In the genomic region with DNA sequence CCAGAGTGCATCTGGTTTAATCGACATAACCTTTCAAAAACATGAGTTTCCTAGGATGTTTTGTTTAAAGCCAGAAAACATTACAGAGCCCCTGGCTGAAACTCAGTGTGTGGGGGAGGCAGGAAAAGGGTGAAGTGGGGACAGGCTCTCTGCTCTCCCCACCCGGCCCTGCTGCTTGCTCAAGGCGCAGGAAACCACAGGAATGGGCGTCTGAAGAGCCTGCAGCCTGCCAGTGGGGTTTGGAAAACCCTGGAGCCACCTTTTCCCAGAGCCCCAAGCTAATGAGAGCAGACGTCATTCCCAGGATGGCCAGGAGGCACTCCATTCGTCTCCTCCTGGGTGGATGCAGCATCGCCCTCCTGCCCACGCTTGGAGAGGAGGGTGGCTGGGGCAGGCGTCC, we compare ENCODE assay signal across 14 cellular contexts.
DNase-seq lines count a peak whose midpoint lies in the region; ATAC-seq and TF ChIP-seq lines count a peak whose summit lies in the region.
"Had no signal": no experiment of that assay in that cellular context is flagged by ENCODE, and none has a peak within 500 bp of the region (broad histone marks: within the 10 kb centered on the region; RNA-seq: fewer than 3 reads in every experiment).

No MANE protein-coding gene starts in this region.

- DNase-seq in AG08395 (ENCODE audit: low spot score): peak; percentile 93
- peak; percentile 57 for DNase-seq in HFFc6
- peak; percentile 23 for DNase-seq in brain microvascular endothelial cell
- DNase-seq in kidney epithelial cell (ENCODE audit: low read depth): peak; percentile 2
- DNase-seq in D341Med (ENCODE audit: low spot score): no peak
- no peak for DNase-seq in activated T-helper 1 cell treated with anti-CD3 and anti-CD28 coated beads, Interleukin-12 subunit alpha, Interleukin-12 subunit beta, Interleukin-2, Interleukin-4 antibody, amounts not matched to agents 30 ng/mL and 10 ng/mL and 1 ng/mL, durations not matched to agents 14 hours and 24 hours and 36 hours (ENCODE audit: low spot score)
- DNase-seq in NCI-H1694 (lab: John Stamatoyannopoulos, UW): no peak
- DNase-seq: activated CD8-positive, alpha-beta T cell treated with anti-CD3 and anti-CD28 coated beads, Interleukin-2, amount 10 ng/mL, durations not matched to agents 7 days and 5 days; effector CD4-positive, alpha-beta T cell; NCI-H187; transverse colon had no signal

- H3K27me3 ChIP-seq in brain microvascular endothelial cell (replicated peaks): peaks cover 6% of the 10 kb centered on the region
- H3K27me3 ChIP-seq in kidney epithelial cell (ENCODE audit: control insufficient read depth, insufficient read depth, low read length): no peaks in the 10 kb centered on the region
- H3K27me3 ChIP-seq: transverse colon had no signal

- intact Hi-C loops in activated T-helper 1 cell treated with anti-CD3 and anti-CD28 coated beads, Interleukin-12 subunit alpha, Interleukin-12 subunit beta, Interleukin-2, Interleukin-4 antibody, amounts not matched to agents 30 ng/mL and 10 ng/mL and 1 ng/mL, durations not matched to agents 14 hours and 24 hours and 36 hours (cut with micrococcal nuclease): no loop called here

- peak overlapping the region; percentile 24; the same call in 1 of the 2 replicates for H3K27ac Mint-ChIP-seq in HFFc6
- no peak overlapping the region for H3K27ac Mint-ChIP-seq in activated T-helper 1 cell treated with anti-CD3 and anti-CD28 coated beads, Interleukin-12 subunit alpha, Interleukin-12 subunit beta, Interleukin-2, Interleukin-4 antibody, amounts not matched to agents 30 ng/mL and 10 ng/mL and 1 ng/mL, durations not matched to agents 14 hours and 24 hours and 36 hours
- H3K27ac Mint-ChIP-seq: activated CD8-positive, alpha-beta T cell treated with anti-CD3 and anti-CD28 coated beads, Interleukin-2, amount 10 ng/mL, durations not matched to agents 7 days and 5 days; CD14-positive monocyte had no signal

- no peak overlapping the region for H3K4me3 Mint-ChIP-seq in HFFc6
- H3K4me3 Mint-ChIP-seq in activated T-helper 1 cell treated with anti-CD3 and anti-CD28 coated beads, Interleukin-12 subunit alpha, Interleukin-12 subunit beta, Interleukin-2, Interleukin-4 antibody, amounts not matched to agents 30 ng/mL and 10 ng/mL and 1 ng/mL, durations not matched to agents 14 hours and 24 hours and 36 hours: no peak overlapping the region
- H3K4me3 Mint-ChIP-seq: activated CD8-positive, alpha-beta T cell treated with anti-CD3 and anti-CD28 coated beads, Interleukin-2, amount 10 ng/mL, durations not matched to agents 7 days and 5 days had no signal

- H3K4me3 ChIP-seq in brain microvascular endothelial cell (ENCODE audit: low read depth, low read length) (no peak overlapping the region), kidney epithelial cell (ENCODE audit: low read depth, low read length) (no peak overlapping the region)
- H3K4me3 ChIP-seq: transverse colon had no signal

- ATAC-seq in GM21447 (IDR thresholded peaks at IDR 0.05; ENCODE audit: unreplicated experiment): no peak
- ATAC-seq: activated CD8-positive, alpha-beta T cell treated with anti-CD3 and anti-CD28 coated beads, Interleukin-2, amount 10 ng/mL, durations not matched to agents 7 days and 5 days; activated naive CD4-positive, alpha-beta T cell treated with anti-CD3 and anti-CD28 coated beads, Interleukin-2, amount 50 U/mL, for 72 hours had no signal

- H3K36me3 Mint-ChIP-seq in HFFc6 (ENCODE audit: low read depth): no peaks in the 10 kb centered on the region
- no peaks in the 10 kb centered on the region for H3K36me3 Mint-ChIP-seq in activated T-helper 1 cell treated with anti-CD3 and anti-CD28 coated beads, Interleukin-12 subunit alpha, Interleukin-12 subunit beta, Interleukin-2, Interleukin-4 antibody, amounts not matched to agents 30 ng/mL and 10 ng/mL and 1 ng/mL, durations not matched to agents 14 hours and 24 hours and 36 hours (ENCODE audit: low read depth)
- H3K36me3 Mint-ChIP-seq: activated naive CD4-positive, alpha-beta T cell treated with anti-CD3 and anti-CD28 coated beads, Interleukin-2, amount 50 U/mL, for 72 hours had no signal

- peaks cover 22% of the 10 kb centered on the region for H3K4me1 Mint-ChIP-seq in HFFc6 (ENCODE audit: low read depth)
- no peaks in the 10 kb centered on the region for H3K4me1 Mint-ChIP-seq in activated T-helper 1 cell treated with anti-CD3 and anti-CD28 coated beads, Interleukin-12 subunit alpha, Interleukin-12 subunit beta, Interleukin-2, Interleukin-4 antibody, amounts not matched to agents 30 ng/mL and 10 ng/mL and 1 ng/mL, durations not matched to agents 14 hours and 24 hours and 36 hours (ENCODE audit: low read depth)

- TF ChIP-seq CTCF in HFFc6 (IDR thresholded peaks at IDR 0.05) (no peak), brain microvascular endothelial cell (IDR thresholded peaks at IDR 0.05; ENCODE audit: low read depth, low read length, missing control alignments) (no peak), kidney epithelial cell (IDR thresholded peaks at IDR 0.05; ENCODE audit: insufficient read depth, low read length, poor library complexity, severe bottlenecking) (no peak)

- H3K27me3 Mint-ChIP-seq in HFFc6 (ENCODE audit: insufficient read depth): peaks cover 20% of the 10 kb centered on the region
- peaks cover 1% of the 10 kb centered on the region for H3K27me3 Mint-ChIP-seq in activated T-helper 1 cell treated with anti-CD3 and anti-CD28 coated beads, Interleukin-12 subunit alpha, Interleukin-12 subunit beta, Interleukin-2, Interleukin-4 antibody, amounts not matched to agents 30 ng/mL and 10 ng/mL and 1 ng/mL, durations not matched to agents 14 hours and 24 hours and 36 hours (ENCODE audit: insufficient read depth)

- in situ Hi-C loops in brain microvascular endothelial cell (cut with HindIII; ENCODE audit: low pct_ligation_motif_present, low sequenced_read_pairs): no loop called here

- no peaks in the 10 kb centered on the region for H3K9me3 Mint-ChIP-seq in HFFc6
- H3K9me3 Mint-ChIP-seq in activated T-helper 1 cell treated with anti-CD3 and anti-CD28 coated beads, Interleukin-12 subunit alpha, Interleukin-12 subunit beta, Interleukin-2, Interleukin-4 antibody, amounts not matched to agents 30 ng/mL and 10 ng/mL and 1 ng/mL, durations not matched to agents 14 hours and 24 hours and 36 hours: no peaks in the 10 kb centered on the region
- H3K9me3 Mint-ChIP-seq: activated naive CD4-positive, alpha-beta T cell treated with anti-CD3 and anti-CD28 coated beads, Interleukin-2, amount 50 U/mL, for 72 hours had no signal

- H3K36me3 ChIP-seq in brain microvascular endothelial cell (replicated peaks) (no peaks in the 10 kb centered on the region), kidney epithelial cell (ENCODE audit: control insufficient read depth, insufficient read depth, low read length) (no peaks in the 10 kb centered on the region)
- H3K36me3 ChIP-seq: transverse colon had no signal

- H3K27ac ChIP-seq in brain microvascular endothelial cell: no peak overlapping the region

Comparison
In these comparisons a context has a peak if more than half of its experiments do, and no peak if none do; other contexts are left out.
1. DNase-seq: peak in AG08395 (single experiment), HFFc6 (single experiment), brain microvascular endothelial cell (single experiment) and kidney epithelial cell (single experiment); none in D341Med (single experiment), activated T-helper 1 cell treated with anti-CD3 and anti-CD28 coated beads, Interleukin-12 subunit alpha, Interleukin-12 subunit beta, Interleukin-2, Interleukin-4 antibody, amounts not matched to agents 30 ng/mL and 10 ng/mL and 1 ng/mL, durations not matched to agents 14 hours and 24 hours and 36 hours (single experiment) and NCI-H1694 (single experiment).